8 cellular contexts compared by ENCODE assay signal in the genomic region with DNA sequence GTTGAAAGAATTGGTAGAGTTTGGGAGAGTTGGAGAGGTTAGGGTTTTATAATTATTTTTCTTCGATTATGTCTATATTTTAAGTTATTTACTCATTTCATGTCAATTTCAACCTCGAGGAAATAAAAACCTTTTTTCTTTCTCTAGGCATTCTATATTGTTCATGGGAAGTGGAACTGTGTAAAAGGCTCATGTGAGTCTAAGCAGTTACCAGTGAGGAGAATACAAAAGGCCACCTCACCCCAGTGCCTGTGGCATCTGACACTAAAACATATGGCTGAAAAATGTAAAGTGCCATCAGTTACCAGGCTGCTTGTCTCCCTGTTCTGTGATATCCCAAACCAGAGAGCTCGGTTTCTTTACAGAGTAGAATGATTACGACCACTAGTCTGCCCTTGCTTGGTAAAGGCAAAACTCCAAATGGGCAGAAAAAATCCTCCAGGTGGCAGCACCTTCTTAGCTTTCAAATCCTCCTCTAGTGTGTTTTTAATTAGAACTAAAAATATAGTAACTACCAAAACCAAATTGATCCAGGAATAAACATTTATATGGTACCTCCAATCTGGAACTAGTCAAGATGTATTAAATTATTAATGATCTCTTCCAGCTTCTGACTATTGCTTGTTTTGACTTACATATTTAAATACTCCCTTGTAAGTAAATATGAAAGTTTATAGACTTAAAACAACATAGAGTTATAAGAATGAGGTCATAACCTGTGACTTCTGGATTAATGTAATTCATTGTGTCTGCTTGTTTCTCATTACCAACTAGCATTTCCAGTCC.
A peak's percentile ranks its signal among the peaks of the same experiment; 100 is the strongest.
DNase-seq lines count a peak whose midpoint lies in the region; ATAC-seq, FAIRE-seq and TF ChIP-seq lines count a peak whose summit lies in the region.

No MANE protein-coding gene starts in this region.

- H3K27me3 ChIP-seq in OCI-LY1 (ENCODE audit: insufficient read depth, low read length) (no peaks in the 10 kb centered on the region), bronchial epithelial cell (ENCODE audit: control insufficient read depth, insufficient read depth, low read length) (peaks cover 2% of the 10 kb centered on the region), vagina (no peaks in the 10 kb centered on the region)

- intact Hi-C loops in vagina (cut with DNase I): no loop called here

- TF ChIP-seq EP300 in Ishikawa (IDR thresholded peaks at IDR 0.05; ENCODE audit: borderline replicate concordance): no peak

- H3K79me2 ChIP-seq in OCI-LY1 (ENCODE audit: insufficient read depth, low read length): no peaks in the 10 kb centered on the region

- FAIRE-seq in bronchial epithelial cell (lab: Jason Lieb, UNC): no peak

- H3K36me3 ChIP-seq in OCI-LY1 (ENCODE audit: insufficient read depth, low read length) (no peaks in the 10 kb centered on the region), bronchial epithelial cell (ENCODE audit: control insufficient read depth, insufficient read depth, low read length) (no peaks in the 10 kb centered on the region), vagina (no peaks in the 10 kb centered on the region)

- peaks cover 22% of the 10 kb centered on the region for H3K4me1 ChIP-seq in OCI-LY1 (ENCODE audit: insufficient read depth, low read length, severe bottlenecking)
- H3K4me1 ChIP-seq in vagina: peaks cover 3% of the 10 kb centered on the region

- H4K20me1 ChIP-seq in OCI-LY1 (ENCODE audit: insufficient read depth, low read length): no peaks in the 10 kb centered on the region

- no peaks in the 10 kb centered on the region for H3F3A ChIP-seq in OCI-LY1 (ENCODE audit: insufficient read depth, low read length)

- ATAC-seq in GM19463 (IDR thresholded peaks at IDR 0.05; ENCODE audit: unreplicated experiment) (peak; percentile 73), left lobe of liver (peak; percentile 77)

- peak; percentile 93 for TF ChIP-seq RAD21 in Ishikawa (IDR thresholded peaks at IDR 0.05; ENCODE audit: low read depth)

- H3K4me2 ChIP-seq in OCI-LY1 (ENCODE audit: low read length): no peak overlapping the region

- H3K4me3 ChIP-seq in OCI-LY1 (ENCODE audit: low read depth, low read length, poor library complexity, severe bottlenecking) (no peak overlapping the region), bronchial epithelial cell (ENCODE audit: low read depth, low read length) (no peak overlapping the region), vagina (no peak overlapping the region)

- no peak for TF ChIP-seq POLR2A in vagina (IDR thresholded peaks at IDR 0.05)

- no peak overlapping the region for H3K27ac ChIP-seq in OCI-LY1 (ENCODE audit: low read depth, low read length, poor library complexity, severe bottlenecking)
- H3K27ac ChIP-seq in vagina: no peak overlapping the region

- H3K9me3 ChIP-seq in OCI-LY1 (ENCODE audit: low read length) (no peaks in the 10 kb centered on the region), vagina (no peaks in the 10 kb centered on the region)

- DNase-seq in NCI-H510A treated with DMSO at 0.1 percent for 48 hours (lab: John Stamatoyannopoulos, UW): peak; percentile 60
- DNase-seq in NCI-H510A (lab: John Stamatoyannopoulos, UW): no peak
- peak; percentile 60 for DNase-seq in bronchial epithelial cell (ENCODE audit: low read depth)
- no peak for DNase-seq in left lobe of liver (ENCODE audit: low spot score)
- no peak for DNase-seq in vagina (ENCODE audit: extremely low spot score in 2 of 2)

- H2AFZ ChIP-seq in OCI-LY1 (ENCODE audit: low read length): no peak overlapping the region

- no peak overlapping the region for H3K9ac ChIP-seq in OCI-LY1 (ENCODE audit: low read length)

- TF ChIP-seq CTCF in OCI-LY1 (IDR thresholded peaks at IDR 0.05; ENCODE audit: low read length) (peak; percentile 83), bronchial epithelial cell (IDR thresholded peaks at IDR 0.05; ENCODE audit: insufficient read depth, low read length, severe bottlenecking) (peak; percentile 60), vagina (IDR thresholded peaks at IDR 0.05) (peak; percentile 41 to 66 (median 57))

- H3K9me2 ChIP-seq in OCI-LY1 (ENCODE audit: low read depth, low read length): no peaks in the 10 kb centered on the region

TF ChIP-seq in Ishikawa, 13 proteins besides CTCF, POLR2A, EP300 and RAD21:
- TF ChIP-seq NFIC (IDR thresholded peaks at IDR 0.05) (no peak), YY1 (IDR thresholded peaks at IDR 0.05; ENCODE audit: low read depth) (no peak), FOXM1 (IDR thresholded peaks at IDR 0.05; ENCODE audit: borderline replicate concordance, low read depth) (no peak), EGR1 (IDR thresholded peaks at IDR 0.05) (no peak), CEBPB (IDR thresholded peaks at IDR 0.05) (no peak), TAF1 (IDR thresholded peaks at IDR 0.05; ENCODE audit: low read depth) (no peak), ZBTB7A (IDR thresholded peaks at IDR 0.05; ENCODE audit: low read depth) (no peak), TEAD4 (IDR thresholded peaks at IDR 0.05) (no peak), CREB1 (IDR thresholded peaks at IDR 0.05; ENCODE audit: low read depth) (no peak), TCF12 (IDR thresholded peaks at IDR 0.05; ENCODE audit: low read depth) (no peak)
- TF ChIP-seq, protein P1, sequence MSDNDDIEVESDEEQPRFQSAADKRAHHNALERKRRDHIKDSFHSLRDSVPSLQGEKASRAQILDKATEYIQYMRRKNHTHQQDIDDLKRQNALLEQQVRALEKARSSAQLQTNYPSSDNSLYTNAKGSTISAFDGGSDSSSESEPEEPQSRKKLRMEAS (IDR thresholded peaks at IDR 0.05): no peak
- TF ChIP-seq, protein P2, sequence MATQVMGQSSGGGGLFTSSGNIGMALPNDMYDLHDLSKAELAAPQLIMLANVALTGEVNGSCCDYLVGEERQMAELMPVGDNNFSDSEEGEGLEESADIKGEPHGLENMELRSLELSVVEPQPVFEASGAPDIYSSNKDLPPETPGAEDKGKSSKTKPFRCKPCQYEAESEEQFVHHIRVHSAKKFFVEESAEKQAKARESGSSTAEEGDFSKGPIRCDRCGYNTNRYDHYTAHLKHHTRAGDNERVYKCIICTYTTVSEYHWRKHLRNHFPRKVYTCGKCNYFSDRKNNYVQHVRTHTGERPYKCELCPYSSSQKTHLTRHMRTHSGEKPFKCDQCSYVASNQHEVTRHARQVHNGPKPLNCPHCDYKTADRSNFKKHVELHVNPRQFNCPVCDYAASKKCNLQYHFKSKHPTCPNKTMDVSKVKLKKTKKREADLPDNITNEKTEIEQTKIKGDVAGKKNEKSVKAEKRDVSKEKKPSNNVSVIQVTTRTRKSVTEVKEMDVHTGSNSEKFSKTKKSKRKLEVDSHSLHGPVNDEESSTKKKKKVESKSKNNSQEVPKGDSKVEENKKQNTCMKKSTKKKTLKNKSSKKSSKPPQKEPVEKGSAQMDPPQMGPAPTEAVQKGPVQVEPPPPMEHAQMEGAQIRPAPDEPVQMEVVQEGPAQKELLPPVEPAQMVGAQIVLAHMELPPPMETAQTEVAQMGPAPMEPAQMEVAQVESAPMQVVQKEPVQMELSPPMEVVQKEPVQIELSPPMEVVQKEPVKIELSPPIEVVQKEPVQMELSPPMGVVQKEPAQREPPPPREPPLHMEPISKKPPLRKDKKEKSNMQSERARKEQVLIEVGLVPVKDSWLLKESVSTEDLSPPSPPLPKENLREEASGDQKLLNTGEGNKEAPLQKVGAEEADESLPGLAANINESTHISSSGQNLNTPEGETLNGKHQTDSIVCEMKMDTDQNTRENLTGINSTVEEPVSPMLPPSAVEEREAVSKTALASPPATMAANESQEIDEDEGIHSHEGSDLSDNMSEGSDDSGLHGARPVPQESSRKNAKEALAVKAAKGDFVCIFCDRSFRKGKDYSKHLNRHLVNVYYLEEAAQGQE (IDR thresholded peaks at IDR 0.05; ENCODE audit: low read depth): no peak
- TF ChIP-seq, protein P3, sequence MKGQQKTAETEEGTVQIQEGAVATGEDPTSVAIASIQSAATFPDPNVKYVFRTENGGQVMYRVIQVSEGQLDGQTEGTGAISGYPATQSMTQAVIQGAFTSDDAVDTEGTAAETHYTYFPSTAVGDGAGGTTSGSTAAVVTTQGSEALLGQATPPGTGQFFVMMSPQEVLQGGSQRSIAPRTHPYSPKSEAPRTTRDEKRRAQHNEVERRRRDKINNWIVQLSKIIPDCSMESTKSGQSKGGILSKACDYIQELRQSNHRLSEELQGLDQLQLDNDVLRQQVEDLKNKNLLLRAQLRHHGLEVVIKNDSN (IDR thresholded peaks at IDR 0.05): no peak

Comparison
In these comparisons a context has a peak if more than half of its experiments do, and no peak if none do; other contexts are left out.
1. DNase-seq: peak in NCI-H510A treated with DMSO at 0.1 percent for 48 hours (single experiment) and bronchial epithelial cell (single experiment); none in NCI-H510A (single experiment), left lobe of liver (single experiment) and vagina (0 of 2).
2. Peak in every context shown above with its lines, with median percentiles within 50 percentile points of each other: CTCF ChIP-seq.